In the genomic region with DNA sequence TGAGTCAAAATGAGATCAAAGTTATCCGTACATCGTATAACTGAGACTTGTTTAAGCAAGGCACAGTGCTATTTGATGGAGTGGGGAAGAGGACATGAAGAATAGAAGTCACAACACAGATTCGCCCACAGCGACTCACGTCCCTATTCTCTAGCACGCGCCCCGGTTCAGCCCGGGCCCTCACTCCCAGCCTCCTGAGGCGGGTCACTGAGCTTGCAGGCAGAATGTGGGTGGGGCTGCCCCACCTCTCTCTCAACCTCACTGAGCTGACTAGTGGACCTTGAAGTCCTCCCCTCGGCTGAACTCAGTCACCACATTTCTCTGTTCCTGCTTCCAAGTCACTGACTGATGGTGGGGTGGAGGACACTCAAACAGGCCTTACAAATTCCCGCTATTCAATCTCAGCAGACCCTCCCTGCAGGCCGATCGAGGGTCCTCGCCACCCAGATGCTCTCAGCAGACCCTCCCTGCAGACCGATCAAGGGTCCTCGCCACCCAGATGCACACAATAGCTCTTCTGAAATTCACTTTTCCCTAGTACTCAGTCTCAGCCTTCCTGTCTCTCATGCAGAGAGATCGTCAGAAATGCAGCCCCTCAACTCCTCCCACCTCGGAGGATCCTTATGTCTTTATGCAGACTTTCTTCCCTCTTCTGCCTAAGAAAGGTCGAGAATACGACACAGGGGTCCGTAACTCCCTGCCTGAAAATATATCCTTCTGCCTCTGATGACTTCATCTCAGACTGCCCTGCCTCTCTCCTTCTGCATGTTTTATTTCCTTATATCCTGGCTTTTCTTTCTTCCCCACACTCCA, we compare ENCODE assay signal across 10 cellular contexts. TPM values are rescaled to one million over a fixed set of nuclear protein-coding genes. Genes with fewer than 3 reads are reported as not detected.
DNase-seq lines count a peak whose midpoint lies in the region; ATAC-seq, FAIRE-seq and TF ChIP-seq lines count a peak whose summit lies in the region.
"Had no signal": no experiment of that assay in that cellular context is flagged by ENCODE, and none has a peak within 500 bp of the region (broad histone marks: within the 10 kb centered on the region; RNA-seq: fewer than 3 reads in every experiment).

No MANE protein-coding gene starts in this region.

- no peak overlapping the region for H3K27ac ChIP-seq in hepatocyte
- H3K27ac ChIP-seq in right cardiac atrium (ENCODE audit: low read length) = no peak overlapping the region
- H3K27ac ChIP-seq in adrenal gland = no peak overlapping the region

- H2AFZ ChIP-seq in hepatocyte = no peak overlapping the region

- no peak for FAIRE-seq in frontal cortex (lab: Jason Lieb, UNC)

- H3K36me3 ChIP-seq in hepatocyte (replicated peaks; ENCODE audit: insufficient read depth, low read depth) (no peaks in the 10 kb centered on the region), adrenal gland (replicated peaks in 1 of 2) (no peaks in the 10 kb centered on the region)

- TF ChIP-seq POLR2A in adrenal gland (IDR thresholded peaks at IDR 0.05) = no peak

- ATAC-seq in HG03135 (IDR thresholded peaks at IDR 0.05; ENCODE audit: unreplicated experiment) = peak; percentile 90
- ATAC-seq in right cardiac atrium = no peak

- no peak overlapping the region; the same call in 1 of the 2 replicates for H3K4me3 ChIP-seq in GM12864 (ENCODE audit: low read depth, low read length)
- H3K4me3 ChIP-seq in hepatocyte = no peak overlapping the region
- H3K4me3 ChIP-seq in right cardiac atrium (ENCODE audit: low read length) = no peak overlapping the region
- H3K4me3 ChIP-seq in adrenal gland = no peak overlapping the region

- H3K9me2 ChIP-seq in hepatocyte (replicated peaks; ENCODE audit: insufficient read depth) = no peaks in the 10 kb centered on the region

- H3K4me1 ChIP-seq in hepatocyte (ENCODE audit: insufficient read depth) = peaks cover 12% of the 10 kb centered on the region
- H3K4me1 ChIP-seq in right cardiac atrium (ENCODE audit: control insufficient read depth, insufficient read depth, low read length) = no peaks in the 10 kb centered on the region
- H3K4me1 ChIP-seq in adrenal gland (replicated peaks in 1 of 2) = no peaks in the 10 kb centered on the region

- H3K27me3 ChIP-seq in hepatocyte (no peaks in the 10 kb centered on the region), right cardiac atrium (ENCODE audit: control insufficient read depth, insufficient read depth) (peaks cover 3% of the 10 kb centered on the region), adrenal gland (peaks cover 12% of the 10 kb centered on the region)

- H3K79me2 ChIP-seq in hepatocyte = no peaks in the 10 kb centered on the region

- H3K9me3 ChIP-seq in hepatocyte (ENCODE audit: low read depth) = no peaks in the 10 kb centered on the region
- H3K9me3 ChIP-seq in right cardiac atrium (ENCODE audit: control insufficient read depth, low read length) = no peaks in the 10 kb centered on the region
- no peaks in the 10 kb centered on the region for H3K9me3 ChIP-seq in adrenal gland (replicated peaks in 1 of 3)

- DNase-seq in GM12864 (ENCODE audit: low read depth) (peak; percentile 90), GM20000 (ENCODE audit: low spot score) (peak; percentile 93), hepatocyte (ENCODE audit: low spot score) (peak; percentile 62), right cardiac atrium (no peak), frontal cortex (ENCODE audit: low spot score in 2 of 2) (no peak), adrenal gland (no peak)
- no peak for DNase-seq in activated CD8-positive, alpha-beta memory T cell treated with anti-CD3 and anti-CD28 coated beads, Interleukin-2, amount 50 U/mL, for 48 hours
- DNase-seq: activated CD4-positive, alpha-beta T cell treated with anti-CD3 and anti-CD28 coated beads for 48 hours; CD4-positive, CD25-positive, alpha-beta regulatory T cell had no signal

- intact Hi-C loops in right cardiac atrium (cut with DNase I) = no loop called here
- intact Hi-C loops in adrenal gland (cut with DNase I) = no loop called here

- TF ChIP-seq CTCF in GM12864 (IDR thresholded peaks at IDR 0.05; ENCODE audit: low read depth, low read length, missing control alignments) (no peak), GM20000 (IDR thresholded peaks at IDR 0.05; ENCODE audit: extremely low read depth, missing control alignments) (no peak), hepatocyte (IDR thresholded peaks at IDR 0.05; ENCODE audit: poor library complexity) (no peak), adrenal gland (IDR thresholded peaks at IDR 0.05) (no peak)

- WGBS in hepatocyte (ENCODE audit: low lambda C conversion rate, missing lambda C conversion rate) = 82% methylated on average over 22 of the region's 22 CpGs
- 80% methylated on average over 22 of the region's 22 CpGs for WGBS in right cardiac atrium
- WGBS in adrenal gland, 4 donors = 67 to 77% (median 70%) methylated on average over 21 to 22 of the region's 22 CpGs

- no peak overlapping the region for H3K4me2 ChIP-seq in hepatocyte

- no peaks in the 10 kb centered on the region for H4K20me1 ChIP-seq in hepatocyte (ENCODE audit: insufficient read depth, poor library complexity, severe bottlenecking)

RNA-seq across cellular contexts. Expression of gene GLDC, which starts 12.8 kb away (rescaled TPM):
- total RNA-seq in hepatocyte = 18.4 and 26.6 TPM in 2 replicates
- 9.7 and 15.6 TPM in 2 replicates for polyA plus RNA-seq in hepatocyte
- total RNA-seq in right cardiac atrium = under 1 TPM; 0.26 to 0.65 (median 0.63) TPM
- polyA plus RNA-seq in right cardiac atrium = 0.29 TPM
- total RNA-seq in frontal cortex = 13.5 TPM
- total RNA-seq in adrenal gland = 1 to 10 TPM in 1 of 8 donors, under 1 TPM in 5, not detected in 2; 0.14 to 1.3 (median 0.68) TPM
- under 1 TPM; 0.16 to 0.27 (median 0.16) TPM for polyA plus RNA-seq in adrenal gland
- total RNA-seq: CD4-positive, CD25-positive, alpha-beta regulatory T cell had no signal

Comparison
In these comparisons a context has a peak if more than half of its experiments do, and no peak if none do; other contexts are left out.
1. DNase-seq: peak in GM12864 (single experiment), GM20000 (single experiment) and hepatocyte (single experiment); none in right cardiac atrium (0 of 3), activated CD8-positive, alpha-beta memory T cell treated with anti-CD3 and anti-CD28 coated beads, Interleukin-2, amount 50 U/mL, for 48 hours (single experiment), frontal cortex (0 of 2) and adrenal gland (0 of 7).